ENCODE assay signal across 19 cellular contexts in the genomic region with DNA sequence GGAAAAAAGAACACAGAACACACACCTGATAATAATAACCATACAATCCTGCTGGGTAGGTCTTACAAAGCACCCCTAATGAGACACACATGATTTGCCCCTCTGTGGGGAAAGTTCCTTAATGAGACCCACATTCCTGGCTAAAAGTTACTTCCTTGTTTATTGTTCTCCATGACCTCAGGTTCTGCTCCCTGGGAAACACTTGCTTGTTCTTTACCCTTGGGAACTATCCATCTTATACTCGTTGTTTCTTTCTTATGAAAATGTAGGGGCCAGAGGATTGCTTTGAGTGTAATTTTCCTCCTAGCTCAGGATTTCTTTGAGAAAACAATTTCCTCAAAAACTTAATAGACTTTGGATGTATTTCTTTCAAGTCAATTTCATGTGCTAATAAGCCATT. TPM values are rescaled to one million over a fixed set of nuclear protein-coding genes. Genes with fewer than 3 reads are reported as not detected.
"Had no signal": no experiment of that assay in that cellular context is flagged by ENCODE, and none has a peak within 500 bp of the region (broad histone marks: within the 10 kb centered on the region; RNA-seq: fewer than 3 reads in every experiment).

No MANE protein-coding gene starts in this region.

- H3K4me3 ChIP-seq: pancreas, stomach, thoracic aorta had no signal

- H3K4me3 Mint-ChIP-seq: activated CD8-positive, alpha-beta memory T cell treated with anti-CD3 and anti-CD28 coated beads, Interleukin-2, amount 10 ng/mL, durations not matched to agents 7 days and 5 days; activated naive CD8-positive, alpha-beta T cell; activated T-cell treated with anti-CD3 and anti-CD28 coated beads, Interleukin-2, amount 50 U/mL, for 24 hours; brain; central memory CD8-positive, alpha-beta T cell; effector memory CD8-positive, alpha-beta T cell; nephron progenitor cell had no signal

- H3K27me3 ChIP-seq: pancreas, stomach had no signal

- H3K27me3 Mint-ChIP-seq: activated CD8-positive, alpha-beta memory T cell treated with anti-CD3 and anti-CD28 coated beads, Interleukin-2, amount 10 ng/mL, durations not matched to agents 7 days and 5 days; activated naive CD8-positive, alpha-beta T cell; activated T-cell treated with anti-CD3 and anti-CD28 coated beads, Interleukin-2, amount 50 U/mL, for 24 hours; brain; central memory CD8-positive, alpha-beta T cell; effector memory CD8-positive, alpha-beta T cell had no signal

- H3K4me1 ChIP-seq: stomach had no signal

- H3K36me3 Mint-ChIP-seq: activated CD8-positive, alpha-beta memory T cell treated with anti-CD3 and anti-CD28 coated beads, Interleukin-2, amount 10 ng/mL, durations not matched to agents 7 days and 5 days; activated naive CD8-positive, alpha-beta T cell; brain had no signal

- H3K27ac Mint-ChIP-seq: activated CD8-positive, alpha-beta memory T cell treated with anti-CD3 and anti-CD28 coated beads, Interleukin-2, amount 10 ng/mL, durations not matched to agents 7 days and 5 days; activated naive CD8-positive, alpha-beta T cell; activated T-cell treated with anti-CD3 and anti-CD28 coated beads, Interleukin-2, amount 50 U/mL, for 24 hours; brain; effector memory CD8-positive, alpha-beta T cell; nephron progenitor cell had no signal

- H3K9me3 ChIP-seq: pancreas, thoracic aorta had no signal

- H3K36me3 ChIP-seq: pancreas, stomach, thoracic aorta had no signal

- H3K27ac ChIP-seq: pancreas, stomach, thoracic aorta had no signal

- DNase-seq: activated CD4-positive, alpha-beta T cell treated with anti-CD3 and anti-CD28 coated beads, Interleukin-2, amount 50 U/mL, for 4 hours; activated CD4-positive, CD25-positive, alpha-beta regulatory T cell treated with anti-CD3 and anti-CD28 coated beads, Interleukin-2, amount 50 U/mL, for 72 hours; activated CD8-positive, alpha-beta memory T cell treated with anti-CD3 and anti-CD28 coated beads, Interleukin-2, amount 10 ng/mL, durations not matched to agents 7 days and 5 days; activated effector memory CD4-positive, alpha-beta T cell treated with anti-CD3 and anti-CD28 coated beads, Interleukin-2, amount 50 U/mL, for 16 hours; activated T-cell treated with anti-CD3 and anti-CD28 coated beads, Interleukin-2, amount 50 U/mL, for 24 hours; amygdala; effector memory CD8-positive, alpha-beta T cell; glutamatergic neuron; kidney; nephron progenitor cell; pancreas; right cardiac atrium; small intestine; stomach had no signal

- H3K4me1 Mint-ChIP-seq: activated CD8-positive, alpha-beta memory T cell treated with anti-CD3 and anti-CD28 coated beads, Interleukin-2, amount 10 ng/mL, durations not matched to agents 7 days and 5 days; brain; central memory CD8-positive, alpha-beta T cell had no signal

- ATAC-seq: activated CD8-positive, alpha-beta memory T cell treated with anti-CD3 and anti-CD28 coated beads, Interleukin-2, amount 10 ng/mL, durations not matched to agents 7 days and 5 days; effector memory CD8-positive, alpha-beta T cell; pancreas; right cardiac atrium had no signal

RNA-seq across cellular contexts. Expression of a gene that starts 52.1 kb away (rescaled TPM):
- total RNA-seq: activated CD8-positive, alpha-beta memory T cell treated with anti-CD3 and anti-CD28 coated beads, Interleukin-2, amount 10 ng/mL, durations not matched to agents 7 days and 5 days; T-helper 2 cell treated with Interferon-gamma antibody and Interleukin-4, amounts not matched to agents 100 ng/mL and 5 ng/mL, for 36 hours had no signal
